ENCODE assay signal across 8 cellular contexts in the genomic region with DNA sequence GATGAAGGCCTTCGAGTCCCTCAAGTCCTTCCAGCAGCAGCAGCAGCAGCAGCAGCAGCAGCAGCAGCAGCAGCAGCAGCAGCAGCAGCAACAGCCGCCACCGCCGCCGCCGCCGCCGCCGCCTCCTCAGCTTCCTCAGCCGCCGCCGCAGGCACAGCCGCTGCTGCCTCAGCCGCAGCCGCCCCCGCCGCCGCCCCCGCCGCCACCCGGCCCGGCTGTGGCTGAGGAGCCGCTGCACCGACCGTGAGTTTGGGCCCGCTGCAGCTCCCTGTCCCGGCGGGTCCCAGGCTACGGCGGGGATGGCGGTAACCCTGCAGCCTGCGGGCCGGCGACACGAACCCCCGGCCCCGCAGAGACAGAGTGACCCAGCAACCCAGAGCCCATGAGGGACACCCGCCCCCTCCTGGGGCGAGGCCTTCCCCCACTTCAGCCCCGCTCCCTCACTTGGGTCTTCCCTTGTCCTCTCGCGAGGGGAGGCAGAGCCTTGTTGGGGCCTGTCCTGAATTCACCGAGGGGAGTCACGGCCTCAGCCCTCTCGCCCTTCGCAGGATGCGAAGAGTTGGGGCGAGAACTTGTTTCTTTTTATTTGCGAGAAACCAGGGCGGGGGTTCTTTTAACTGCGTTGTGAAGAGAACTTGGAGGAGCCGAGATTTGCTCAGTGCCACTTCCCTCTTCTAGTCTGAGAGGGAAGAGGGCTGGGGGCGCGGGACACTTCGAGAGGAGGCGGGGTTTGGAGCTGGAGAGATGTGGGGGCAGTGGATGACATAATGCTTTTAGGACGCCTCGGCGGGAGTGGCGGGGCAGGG. TPM values are rescaled to one million over a fixed set of nuclear protein-coding genes. Genes with fewer than 3 reads are reported as not detected.
DNase-seq lines count a peak whose midpoint lies in the region; ATAC-seq and TF ChIP-seq lines count a peak whose summit lies in the region.

No MANE protein-coding gene starts in this region.

- H3K4me1 ChIP-seq in KMS-11 (ENCODE audit: low read depth, poor library complexity, severe bottlenecking), result peaks cover 11% of the 10 kb centered on the region
- no peaks in the 10 kb centered on the region for H3K4me1 ChIP-seq in parathyroid adenoma
- no peaks in the 10 kb centered on the region for H3K4me1 ChIP-seq in aorta (ENCODE audit: control insufficient read depth in 1 of 2, insufficient read depth in 2 of 2, low read length in 2 of 2)

- H3K4me1 Mint-ChIP-seq in activated naive CD4-positive, alpha-beta T cell treated with anti-CD3 and anti-CD28 coated beads, Interleukin-2, amount 50 U/mL, for 24 hours, result peaks cover 36% of the 10 kb centered on the region
- H3K4me1 Mint-ChIP-seq in glutamatergic neuron (ENCODE audit: low read depth, unreplicated experiment), result peaks cover 13% of the 10 kb centered on the region

- intact Hi-C loops in aorta (cut with DNase I), result no loop called here

- peaks cover 2% of the 10 kb centered on the region for H3K36me3 Mint-ChIP-seq in activated naive CD4-positive, alpha-beta T cell treated with anti-CD3 and anti-CD28 coated beads, Interleukin-2, amount 50 U/mL, for 24 hours
- H3K36me3 Mint-ChIP-seq in glutamatergic neuron (ENCODE audit: unreplicated experiment), result no peaks in the 10 kb centered on the region

- no peak for TF ChIP-seq CTCF in KMS-11 (conservative IDR thresholded peaks at IDR 0.05; ENCODE audit: low read depth, low read length)
- TF ChIP-seq CTCF in glutamatergic neuron (IDR thresholded peaks at IDR 0.05; ENCODE audit: partially characterized antibody, unreplicated experiment), result no peak
- no peak for TF ChIP-seq CTCF in parathyroid adenoma (IDR thresholded peaks at IDR 0.05)

- H3K9me3 ChIP-seq in parathyroid adenoma (ENCODE audit: control insufficient read depth, low read length) (no peaks in the 10 kb centered on the region), aorta (ENCODE audit: control insufficient read depth, low read length) (no peaks in the 10 kb centered on the region)

- H3K27ac ChIP-seq in KMS-11 (peak overlapping the region; percentile 62; the same call in 1 of the 2 replicates), parathyroid adenoma (peak overlapping the region; percentile 73), aorta (ENCODE audit: low read depth in 1 of 2, low read length in 2 of 2) (peak overlapping the region in 1 of 2 donors; percentile 60)

- DNase-seq in 8988T (peak; percentile 39), SIG-M5 treated with dmso at 0.1 percent for 504 hours (lab: John Stamatoyannopoulos, UW; ENCODE audit: unreplicated experiment) (peak; percentile 78), glutamatergic neuron (peak; percentile 78), aorta (peak; percentile 83 to 85)

- no peaks in the 10 kb centered on the region for H4K20me1 ChIP-seq in KMS-11 (ENCODE audit: insufficient read depth)

- H3K4me3 ChIP-seq in KMS-11 (IDR thresholded peaks at IDR 0.05; ENCODE audit: insufficient read depth, low read depth, low read length), result no peak overlapping the region
- H3K4me3 ChIP-seq in parathyroid adenoma (ENCODE audit: low read depth, low read length), result peak overlapping the region; percentile 82
- H3K4me3 ChIP-seq in aorta (ENCODE audit: low read length in 2 of 2), result peak overlapping the region; percentile 55 to 83

- ATAC-seq in GM18511 (IDR thresholded peaks at IDR 0.05; ENCODE audit: unreplicated experiment) (peak; percentile 11), aorta (ENCODE audit: low FRiP score) (no peak)

- no peaks in the 10 kb centered on the region for H3K36me3 ChIP-seq in KMS-11 (ENCODE audit: insufficient read depth)
- no peaks in the 10 kb centered on the region for H3K36me3 ChIP-seq in parathyroid adenoma (ENCODE audit: control insufficient read depth, insufficient read depth, low read length)
- no peaks in the 10 kb centered on the region for H3K36me3 ChIP-seq in aorta (ENCODE audit: control insufficient read depth in 1 of 2, insufficient read depth in 2 of 2, low read length in 1 of 2)

- no peaks in the 10 kb centered on the region; the same call in 1 of the 2 replicates for H3K27me3 ChIP-seq in KMS-11 (ENCODE audit: insufficient read depth, low read depth)
- H3K27me3 ChIP-seq in parathyroid adenoma (ENCODE audit: control insufficient read depth, insufficient read depth, low read length), result no peaks in the 10 kb centered on the region
- H3K27me3 ChIP-seq in aorta (ENCODE audit: control insufficient read depth in 1 of 2, insufficient read depth in 2 of 2, low read length in 1 of 2), result no peaks in the 10 kb centered on the region

- WGBS in aorta, 2 donors, result 0% methylated on average over 34 to 60 of the region's 60 CpGs

- H3K27ac Mint-ChIP-seq in activated naive CD4-positive, alpha-beta T cell treated with anti-CD3 and anti-CD28 coated beads, Interleukin-2, amount 50 U/mL, for 24 hours, result peak overlapping the region; percentile 88
- peak overlapping the region; percentile 96 for H3K27ac Mint-ChIP-seq in glutamatergic neuron (ENCODE audit: unreplicated experiment)

- peak overlapping the region; percentile 92 for H3K4me3 Mint-ChIP-seq in activated naive CD4-positive, alpha-beta T cell treated with anti-CD3 and anti-CD28 coated beads, Interleukin-2, amount 50 U/mL, for 24 hours
- peak overlapping the region; percentile 91 for H3K4me3 Mint-ChIP-seq in glutamatergic neuron (ENCODE audit: unreplicated experiment)

- H3K79me2 ChIP-seq in KMS-11 (ENCODE audit: insufficient read depth, low read depth), result peaks cover 9% of the 10 kb centered on the region; the same call in 1 of the 2 replicates
- H3K79me2 ChIP-seq in parathyroid adenoma, result peaks cover 19% of the 10 kb centered on the region

- peak overlapping the region; percentile 52; the same call in 1 of the 2 replicates for H2AFZ ChIP-seq in KMS-11 (ENCODE audit: low read depth)
- H2AFZ ChIP-seq in parathyroid adenoma, result peak overlapping the region; percentile 67

- peak overlapping the region; percentile 62 for H3K9ac ChIP-seq in KMS-11
- H3K9ac ChIP-seq in parathyroid adenoma, result no peak overlapping the region

- H3K4me2 ChIP-seq in KMS-11, result peak overlapping the region; percentile 54; the same call in 1 of the 2 replicates
- H3K4me2 ChIP-seq in parathyroid adenoma (ENCODE audit: low read length), result peak overlapping the region; percentile 81

- H3K27me3 Mint-ChIP-seq in activated naive CD4-positive, alpha-beta T cell treated with anti-CD3 and anti-CD28 coated beads, Interleukin-2, amount 50 U/mL, for 24 hours, result no peaks in the 10 kb centered on the region
- peaks cover 7% of the 10 kb centered on the region for H3K27me3 Mint-ChIP-seq in glutamatergic neuron (ENCODE audit: unreplicated experiment)

- H3K9me3 Mint-ChIP-seq in activated naive CD4-positive, alpha-beta T cell treated with anti-CD3 and anti-CD28 coated beads, Interleukin-2, amount 50 U/mL, for 24 hours, result no peaks in the 10 kb centered on the region
- H3K9me3 Mint-ChIP-seq in glutamatergic neuron (ENCODE audit: unreplicated experiment), result peaks cover 7% of the 10 kb centered on the region

RNA-seq across cellular contexts. Expression of a gene that starts 0.6 kb away (rescaled TPM):
- total RNA-seq in glutamatergic neuron (ENCODE audit: unreplicated experiment) (107 TPM), aorta (10 to 100 TPM; 64.4 to 82.7 TPM)
- polyA plus RNA-seq in aorta, result 10 to 100 TPM in 1 of 2 donors, 1 to 10 TPM in 1; 5.1 to 17.8 TPM

RNA-seq across cellular contexts. Expression of a gene that starts 0.7 kb away (rescaled TPM):
- total RNA-seq in glutamatergic neuron (ENCODE audit: unreplicated experiment) (not detected), aorta (not detected)
- not detected for polyA plus RNA-seq in aorta
